In the genomic region with DNA sequence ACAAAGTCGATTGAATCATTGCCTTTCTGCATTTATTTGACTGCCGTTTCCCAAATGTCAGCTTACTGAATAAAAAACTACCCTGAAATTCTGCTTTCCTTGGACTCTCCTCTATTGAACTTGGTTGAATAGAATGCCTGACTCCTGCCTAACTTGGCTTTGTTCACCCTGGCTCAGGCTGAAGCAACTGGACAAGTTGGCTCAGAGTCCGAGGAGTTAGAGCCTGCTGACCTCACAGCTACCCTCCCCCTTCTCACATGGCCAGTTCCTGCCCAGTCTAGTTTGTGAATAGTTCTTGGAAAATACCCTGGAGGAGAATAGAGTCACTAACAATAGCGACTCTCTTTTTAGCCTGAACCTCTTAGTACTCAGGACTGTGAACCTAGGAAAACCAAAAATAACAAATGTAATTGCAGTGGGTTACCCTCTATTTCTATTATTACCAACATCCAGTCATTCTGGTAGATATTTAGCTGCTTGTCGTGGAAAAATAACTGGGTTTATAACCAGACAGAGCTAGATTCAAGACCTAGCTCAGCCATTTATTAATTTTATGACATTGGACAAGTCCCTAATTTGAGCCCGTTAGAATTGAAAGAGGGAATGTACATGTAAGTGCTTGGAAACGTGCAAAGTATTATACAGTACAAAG, we compare ENCODE assay signal across 10 cellular contexts. TPM values are rescaled to one million over a fixed set of nuclear protein-coding genes. Genes with fewer than 3 reads are reported as not detected.
DNase-seq lines count a peak whose midpoint lies in the region; TF ChIP-seq lines count a peak whose summit lies in the region.
"Had no signal": no experiment of that assay in that cellular context is flagged by ENCODE, and none has a peak within 500 bp of the region (broad histone marks: within the 10 kb centered on the region; RNA-seq: fewer than 3 reads in every experiment).

No MANE protein-coding gene starts in this region.

- H3K27me3 ChIP-seq in fibroblast of lung (ENCODE audit: control insufficient read depth, insufficient read depth, low read length): no peaks in the 10 kb centered on the region
- no peaks in the 10 kb centered on the region for H3K27me3 ChIP-seq in tibial nerve
- peaks cover 17% of the 10 kb centered on the region for H3K27me3 ChIP-seq in WERI-Rb-1 (ENCODE audit: insufficient read depth, low read depth, severe bottlenecking)
- H3K27me3 ChIP-seq: SJCRH30 had no signal

- H3K27ac ChIP-seq in fibroblast of lung (ENCODE audit: insufficient read depth, low read length) (no peak overlapping the region), tibial nerve (peak overlapping the region; percentile 57 to 85 (median 68)), WERI-Rb-1 (no peak overlapping the region)
- H3K27ac ChIP-seq: SJCRH30 had no signal

- H2AFZ ChIP-seq in fibroblast of lung (ENCODE audit: low read length): no peak overlapping the region

- H3K79me2 ChIP-seq in fibroblast of lung (ENCODE audit: control insufficient read depth, insufficient read depth, low read length): no peaks in the 10 kb centered on the region

- H3K4me2 ChIP-seq in fibroblast of lung (ENCODE audit: extremely low read depth, insufficient read depth, low read length): no peak overlapping the region

- no peaks in the 10 kb centered on the region for H3K36me3 ChIP-seq in fibroblast of lung (ENCODE audit: control insufficient read depth, insufficient read depth, low read length)
- no peaks in the 10 kb centered on the region for H3K36me3 ChIP-seq in tibial nerve
- H3K36me3 ChIP-seq in WERI-Rb-1: no peaks in the 10 kb centered on the region
- H3K36me3 ChIP-seq: SJCRH30 had no signal

- WGBS in tibial nerve, 2 donors: 22% methylated on average over 7 of the region's 7 CpGs

- no peak for TF ChIP-seq CTCF in fibroblast of lung (conservative IDR thresholded peaks at IDR 0.05 in 1 of 2, IDR thresholded peaks at IDR 0.05 in 1 of 2; ENCODE audit: low read depth in 1 of 2, low read length in 2 of 2)
- peak in 2 of 5 experiments; percentile 18 to 30 for TF ChIP-seq CTCF in tibial nerve (IDR thresholded peaks at IDR 0.05)
- no peak for TF ChIP-seq CTCF in WERI-Rb-1 (IDR thresholded peaks at IDR 0.05; ENCODE audit: low read depth, low read length)

- DNase-seq in fibroblast of lung (ENCODE audit: low read depth in 2 of 2) (peak; percentile 95 to 96), middle frontal gyrus (ENCODE audit: extremely low spot score, low spot score) (peak; percentile 29), tibial nerve (ENCODE audit: low spot score in 2 of 2) (peak; percentile 69 to 86), WERI-Rb-1 (no peak), erythroblast (lab: John Stamatoyannopoulos, UW) (no peak)
- no peak for DNase-seq in NK-92 treated with Interleukin-12 subunit alpha and Interleukin-12 subunit beta, amount 100 ng/mL, for 24 hours (lab: John Stamatoyannopoulos, UW)
- no peak for DNase-seq in stimulated activated CD4-positive, alpha-beta T cell treated with anti-CD3 and anti-CD28 coated beads, Interleukin-2, amount 100 ng/mL, for 24 hours
- DNase-seq: stimulated activated CD4-positive, alpha-beta T cell treated with anti-CD3 and anti-CD28 coated beads, Interleukin-15, amount 100 ng/mL, for 24 hours had no signal

- TF ChIP-seq POLR2A in tibial nerve (IDR thresholded peaks at IDR 0.05): no peak
- no peak for TF ChIP-seq POLR2A in erythroblast (IDR thresholded peaks at IDR 0.05; ENCODE audit: low read length)

- peak; percentile 64 to 94 for TF ChIP-seq EP300 in tibial nerve (IDR thresholded peaks at IDR 0.05)

- H3K9me3 ChIP-seq in fibroblast of lung (ENCODE audit: control insufficient read depth, insufficient read depth, low read depth, low read length) (no peaks in the 10 kb centered on the region), tibial nerve (no peaks in the 10 kb centered on the region), WERI-Rb-1 (ENCODE audit: severe bottlenecking) (no peaks in the 10 kb centered on the region)
- H3K9me3 ChIP-seq: SJCRH30 had no signal

- no peak overlapping the region for H3K4me3 ChIP-seq in fibroblast of lung (replicated peaks in 1 of 4; ENCODE audit: control extremely low read depth in 1 of 4, insufficient read depth in 1 of 4, low read depth in 3 of 4, low read length in 4 of 4)
- no peak overlapping the region for H3K4me3 ChIP-seq in tibial nerve
- H3K4me3 ChIP-seq in WERI-Rb-1 (ENCODE audit: low read depth, low read length): no peak overlapping the region
- H3K4me3 ChIP-seq: SJCRH30 had no signal

- H4K20me1 ChIP-seq in fibroblast of lung (ENCODE audit: control insufficient read depth, extremely low read depth, insufficient read depth, low read length): no peaks in the 10 kb centered on the region

- peaks cover 13% of the 10 kb centered on the region for H3K4me1 ChIP-seq in fibroblast of lung (ENCODE audit: control insufficient read depth, extremely low read depth, insufficient read depth, low read length)
- H3K4me1 ChIP-seq in tibial nerve: peaks cover 0 to 29% (median 12%) of the 10 kb centered on the region in 4 donors
- H3K4me1 ChIP-seq: SJCRH30 had no signal

- H3K9ac ChIP-seq in fibroblast of lung (ENCODE audit: insufficient read depth, low read length): no peak overlapping the region

TF ChIP-seq in PFSK-1, 5 proteins besides CTCF, POLR2A, EP300 and RAD21:
- TF ChIP-seq SIN3A (IDR thresholded peaks at IDR 0.05; ENCODE audit: borderline replicate concordance, insufficient read depth, low read length): no peak
- TF ChIP-seq POLR2AphosphoS5 (IDR thresholded peaks at IDR 0.05; ENCODE audit: low read depth, low read length): peak; percentile 50; the same call in 1 of the 2 replicates

RNA-seq across cellular contexts. Expression of a gene that starts 17.3 kb away (rescaled TPM):
- 14.4 TPM for polyA plus RNA-seq in PFSK-1 (2012; ENCODE audit: insufficient read length, low read depth)
- total RNA-seq in fibroblast of lung: 44.4 and 49.2 TPM in 2 replicates
- polyA plus RNA-seq in fibroblast of lung: 24.2 and 36.0 TPM in 2 replicates
- polyA plus RNA-seq in fibroblast of lung (2012): 23.9 and 32.3 TPM in 2 replicates
- 2.2 and 3.9 TPM in 2 replicates for polyA minus RNA-seq in fibroblast of lung (ENCODE audit: low replicate concordance)
- 10 to 100 TPM in 3 of 4 donors, 1 to 10 TPM in 1; 9.6 to 12.7 (median 12.4) TPM for total RNA-seq in tibial nerve

Comparison
In these comparisons a context has a peak if more than half of its experiments do, and no peak if none do; other contexts are left out.
1. DNase-seq: peak in fibroblast of lung (2 of 2), middle frontal gyrus (single experiment) and tibial nerve (2 of 2); none in NK-92 treated with Interleukin-12 subunit alpha and Interleukin-12 subunit beta, amount 100 ng/mL, for 24 hours (single experiment), WERI-Rb-1 (single experiment), erythroblast (0 of 2) and stimulated activated CD4-positive, alpha-beta T cell treated with anti-CD3 and anti-CD28 coated beads, Interleukin-2, amount 100 ng/mL, for 24 hours (0 of 2).
2. H3K27ac ChIP-seq: peak in tibial nerve (4 of 4); none in fibroblast of lung (single experiment) and WERI-Rb-1 (single experiment).